ENCODE assay signal across 15 cellular contexts in genomic region chr22:45179276-45180049, GRCh38. TPM values are rescaled to one million over a fixed set of nuclear protein-coding genes. Genes with fewer than 3 reads are reported as not detected.
A peak's percentile ranks its signal among the peaks of the same experiment; 100 is the strongest.
DNase-seq lines count a peak whose midpoint lies in the region; ATAC-seq and TF ChIP-seq lines count a peak whose summit lies in the region.
"Had no signal": no experiment of that assay in that cellular context is flagged by ENCODE, and none has a peak within 500 bp of the region (broad histone marks: within the 10 kb centered on the region; RNA-seq: fewer than 3 reads in every experiment).

No MANE protein-coding gene starts in this region.

- H3K4me3 Mint-ChIP-seq in activated T-cell treated with anti-CD3 and anti-CD28 coated beads, Interleukin-2, amount 50 U/mL, for 24 hours = no peak overlapping the region
- H3K4me3 Mint-ChIP-seq in effector memory CD8-positive, alpha-beta T cell = no peak overlapping the region
- no peak overlapping the region for H3K4me3 Mint-ChIP-seq in stimulated activated naive CD8-positive, alpha-beta T cell treated with anti-CD3 and anti-CD28 coated beads, Interleukin-15, amount 100 ng/mL, for 72 hours

- H3K9me2 ChIP-seq in SK-N-SH = no peaks in the 10 kb centered on the region

- peaks cover 29% of the 10 kb centered on the region; the same call in 1 of the 2 replicates for H4K20me1 ChIP-seq in SK-N-SH (ENCODE audit: insufficient read depth)

- POLR2A ChIA-PET in SK-N-SH (lab: Yijun Ruan, JAX) = no interaction called here

- H3F3A ChIP-seq in SK-N-SH (replicated peaks; ENCODE audit: insufficient read depth) = no peaks in the 10 kb centered on the region

- CTCF ChIA-PET in SK-N-SH (lab: Yijun Ruan, JAX) = no interaction called here

- H3K27ac ChIP-seq in SK-N-SH (ENCODE audit: low read depth in 2 of 2, low read length in 1 of 2) = no peak overlapping the region
- H3K27ac ChIP-seq: ovary had no signal

- peaks cover 99% of the 10 kb centered on the region for H3K36me3 Mint-ChIP-seq in activated T-cell treated with anti-CD3 and anti-CD28 coated beads, Interleukin-2, amount 50 U/mL, for 24 hours (ENCODE audit: low read depth)
- peaks cover 96% of the 10 kb centered on the region for H3K36me3 Mint-ChIP-seq in effector memory CD8-positive, alpha-beta T cell (ENCODE audit: insufficient read depth)

- no peak for TF ChIP-seq RAD21 in SK-N-SH (IDR thresholded peaks at IDR 0.05; ENCODE audit: low read length)

- no peaks in the 10 kb centered on the region for H3K4me1 ChIP-seq in SK-N-SH (ENCODE audit: control insufficient read depth in 1 of 2, insufficient read depth in 2 of 2, low read depth in 1 of 2, low read length in 1 of 2)

- no peak overlapping the region for H2AFZ ChIP-seq in SK-N-SH (ENCODE audit: low read depth)

- H3K4me3 ChIP-seq in SK-N-SH (ENCODE audit: low read depth in 2 of 2, low read length in 1 of 2) = no peak overlapping the region
- H3K4me3 ChIP-seq: HAP-1, ovary had no signal

- no peak overlapping the region for H3K9ac ChIP-seq in SK-N-SH

- peaks cover 61 to 66% of the 10 kb centered on the region in 2 experiments for H3K36me3 ChIP-seq in SK-N-SH (replicated peaks in 1 of 2; ENCODE audit: control insufficient read depth in 1 of 2, insufficient read depth in 2 of 2, low read length in 1 of 2)
- H3K36me3 ChIP-seq: ovary had no signal

- no peaks in the 10 kb centered on the region for H3K27me3 Mint-ChIP-seq in activated T-cell treated with anti-CD3 and anti-CD28 coated beads, Interleukin-2, amount 50 U/mL, for 24 hours
- H3K27me3 Mint-ChIP-seq in effector memory CD8-positive, alpha-beta T cell = no peaks in the 10 kb centered on the region
- H3K27me3 Mint-ChIP-seq in stimulated activated naive CD8-positive, alpha-beta T cell treated with anti-CD3 and anti-CD28 coated beads, Interleukin-15, amount 100 ng/mL, for 72 hours = no peaks in the 10 kb centered on the region

- peaks cover 87% of the 10 kb centered on the region for H3K79me2 ChIP-seq in SK-N-SH (ENCODE audit: insufficient read depth)

- H3K9me3 Mint-ChIP-seq in activated T-cell treated with anti-CD3 and anti-CD28 coated beads, Interleukin-2, amount 50 U/mL, for 24 hours = no peaks in the 10 kb centered on the region
- H3K9me3 Mint-ChIP-seq in effector memory CD8-positive, alpha-beta T cell = no peaks in the 10 kb centered on the region
- H3K9me3 Mint-ChIP-seq in stimulated activated naive CD8-positive, alpha-beta T cell treated with anti-CD3 and anti-CD28 coated beads, Interleukin-15, amount 100 ng/mL, for 72 hours = no peaks in the 10 kb centered on the region

- no peak for TF ChIP-seq CTCF in SK-N-SH (IDR thresholded peaks at IDR 0.05)

- H3K9me3 ChIP-seq in SK-N-SH = no peaks in the 10 kb centered on the region
- H3K9me3 ChIP-seq: HAP-1, ovary had no signal

- peaks cover 65% of the 10 kb centered on the region for H3K4me1 Mint-ChIP-seq in activated T-cell treated with anti-CD3 and anti-CD28 coated beads, Interleukin-2, amount 50 U/mL, for 24 hours (ENCODE audit: low read depth)
- peaks cover 15 to 29% of the 10 kb centered on the region in 2 donors for H3K4me1 Mint-ChIP-seq in effector memory CD8-positive, alpha-beta T cell (ENCODE audit: low read depth in 2 of 2)
- peaks cover 77% of the 10 kb centered on the region for H3K4me1 Mint-ChIP-seq in stimulated activated naive CD8-positive, alpha-beta T cell treated with anti-CD3 and anti-CD28 coated beads, Interleukin-15, amount 100 ng/mL, for 72 hours

- peak; percentile 19 to 62 (median 44) for DNase-seq in stimulated activated naive CD4-positive, alpha-beta T cell (lab: John Stamatoyannopoulos, UW)
- no peak for DNase-seq in stimulated activated naive CD4-positive, alpha-beta T cell treated with Interleukin-2 at 50 U/mL for 16 hours (lab: John Stamatoyannopoulos, UW)
- DNase-seq in activated T-cell treated with anti-CD3 and anti-CD28 coated beads, Interleukin-2, amount 50 U/mL, for 24 hours = no peak
- peak; percentile 7 to 19 (median 18) for DNase-seq in effector memory CD8-positive, alpha-beta T cell
- DNase-seq in stimulated activated naive CD8-positive, alpha-beta T cell treated with anti-CD3 and anti-CD28 coated beads, Interleukin-15, amount 100 ng/mL, for 72 hours = no peak
- DNase-seq in SK-N-SH (no peak), COLO668 (lab: John Stamatoyannopoulos, UW; ENCODE audit: unreplicated experiment) (no peak)
- DNase-seq: activated CD4-positive, CD25-positive, alpha-beta regulatory T cell treated with anti-CD3 and anti-CD28 coated beads, Interleukin-2, amount 50 U/mL, for 72 hours; midbrain; NCI-H2081 treated with DMSO at 0.1 percent for 48 hours; NCI-H82; ovary; SW 1271 had no signal

- TF ChIP-seq EP300 in SK-N-SH (IDR thresholded peaks at IDR 0.05; ENCODE audit: borderline replicate concordance in 1 of 2, low read depth in 1 of 2, low read length in 1 of 2) = no peak

- H3K27ac Mint-ChIP-seq in activated T-cell treated with anti-CD3 and anti-CD28 coated beads, Interleukin-2, amount 50 U/mL, for 24 hours = peak overlapping the region; percentile 85
- peak overlapping the region; percentile 81 to 82 for H3K27ac Mint-ChIP-seq in effector memory CD8-positive, alpha-beta T cell
- peak overlapping the region; percentile 13 to 59 for H3K27ac Mint-ChIP-seq in stimulated activated naive CD8-positive, alpha-beta T cell treated with anti-CD3 and anti-CD28 coated beads, Interleukin-15, amount 100 ng/mL, for 72 hours

- 97% methylated on average over 9 of the region's 9 CpGs for WGBS in SK-N-SH (ENCODE audit: low lambda C conversion rate)

- peak; percentile 96 for ATAC-seq in effector memory CD8-positive, alpha-beta T cell (replicated peaks)
- ATAC-seq in stimulated activated naive CD8-positive, alpha-beta T cell treated with anti-CD3 and anti-CD28 coated beads, Interleukin-15, amount 100 ng/mL, for 72 hours = peak; percentile 61
- no peak for ATAC-seq in HG02973 (IDR thresholded peaks at IDR 0.05; ENCODE audit: unreplicated experiment)

- no peak overlapping the region for H3K4me2 ChIP-seq in SK-N-SH

- no peaks in the 10 kb centered on the region for H3K27me3 ChIP-seq in SK-N-SH (ENCODE audit: insufficient read depth)
- H3K27me3 ChIP-seq: ovary had no signal

TF ChIP-seq in SK-N-SH, 30 proteins besides CTCF, POLR2A, EP300 and RAD21:
- TF ChIP-seq SIN3A (IDR thresholded peaks at IDR 0.05; ENCODE audit: borderline replicate concordance, low read depth, low read length) = no peak
- TF ChIP-seq FOXJ3 (CRISPR knock-in tag; IDR thresholded peaks at IDR 0.05) = no peak
- no peak for TF ChIP-seq GATA2 (CRISPR knock-in tag; IDR thresholded peaks at IDR 0.05)
- no peak for TF ChIP-seq TAF1 (IDR thresholded peaks at IDR 0.05; ENCODE audit: borderline replicate concordance, low read depth, low read length)
- TF ChIP-seq JUND (IDR thresholded peaks at IDR 0.05) = no peak
- TF ChIP-seq EZH2phosphoT487 (IDR thresholded peaks at IDR 0.05; ENCODE audit: borderline replicate concordance, low read depth) = no peak
- TF ChIP-seq REST (IDR thresholded peaks at IDR 0.05; ENCODE audit: low read depth, low read length) = no peak
- TF ChIP-seq MEF2A (IDR thresholded peaks at IDR 0.05; ENCODE audit: borderline replicate concordance, low read depth) = no peak
- no peak for TF ChIP-seq RFX5 (IDR thresholded peaks at IDR 0.05; ENCODE audit: low read length)
- no peak for TF ChIP-seq NFIC (IDR thresholded peaks at IDR 0.05; ENCODE audit: borderline replicate concordance)
- TF ChIP-seq ZBTB33 (IDR thresholded peaks at IDR 0.05; ENCODE audit: borderline replicate concordance, low read depth) = no peak

RNA-seq across cellular contexts. Expression of gene NUP50, which starts 15.7 kb away (rescaled TPM):
- polyA plus RNA-seq in SK-N-SH (2012; rRNA removed) = 4.7 and 7.3 TPM in 2 replicates
- polyA plus RNA-seq in SK-N-SH (2012; cell fraction: cytosol; rRNA removed) = 6.2 and 7.0 TPM in 2 replicates
- polyA plus RNA-seq in SK-N-SH (2012; cell fraction: nucleus; rRNA removed) = 7.9 and 8.9 TPM in 2 replicates

Comparison
In these comparisons a context has a peak if more than half of its experiments do, and no peak if none do; other contexts are left out.
1. DNase-seq: peak in stimulated activated naive CD4-positive, alpha-beta T cell (6 of 6) and effector memory CD8-positive, alpha-beta T cell (3 of 3); none in stimulated activated naive CD4-positive, alpha-beta T cell treated with Interleukin-2 at 50 U/mL for 16 hours (single experiment), activated T-cell treated with anti-CD3 and anti-CD28 coated beads, Interleukin-2, amount 50 U/mL, for 24 hours (single experiment), stimulated activated naive CD8-positive, alpha-beta T cell treated with anti-CD3 and anti-CD28 coated beads, Interleukin-15, amount 100 ng/mL, for 72 hours (0 of 2), SK-N-SH (single experiment) and COLO668 (single experiment).
2. Peak in every context shown above with its lines, with median percentiles within 50 percentile points of each other: H3K27ac Mint-ChIP-seq.